In the genomic region with DNA sequence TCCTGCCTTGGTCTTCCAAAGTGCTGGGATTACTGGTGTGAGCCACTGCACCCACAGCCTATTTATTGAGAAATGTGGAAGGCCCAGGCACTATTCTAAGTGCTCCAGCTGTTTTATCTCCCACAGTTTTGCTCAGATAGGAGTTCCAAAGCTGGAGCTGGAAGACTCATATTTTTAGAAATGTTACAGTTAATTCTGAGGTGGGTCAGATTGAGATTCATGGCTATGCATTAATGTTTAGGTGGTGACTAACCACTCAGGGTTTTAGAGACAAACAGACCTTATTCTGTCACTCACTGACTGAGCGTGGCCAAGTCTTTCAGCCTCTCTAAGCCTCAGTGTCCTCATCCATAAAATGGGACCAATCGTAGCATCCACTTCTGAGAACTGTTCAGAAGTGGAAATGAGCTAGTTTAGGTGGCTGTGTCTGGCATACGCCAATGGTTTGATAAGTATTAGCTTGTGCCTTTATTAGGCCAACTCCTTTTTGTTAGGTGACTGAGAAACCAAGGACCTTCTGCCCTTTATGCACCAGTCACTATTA, we compare ENCODE assay signal across 16 cellular contexts. TPM values are rescaled to one million over a fixed set of nuclear protein-coding genes. Genes with fewer than 3 reads are reported as not detected.
DNase-seq lines count a peak whose midpoint lies in the region; ATAC-seq, FAIRE-seq and TF ChIP-seq lines count a peak whose summit lies in the region.
"Had no signal": no experiment of that assay in that cellular context is flagged by ENCODE, and none has a peak within 500 bp of the region (broad histone marks: within the 10 kb centered on the region; RNA-seq: fewer than 3 reads in every experiment).

No MANE protein-coding gene starts in this region.

- no peak overlapping the region for H2AFZ ChIP-seq in HepG2 (ENCODE audit: low read length)

- POLR2A ChIA-PET in HepG2 (lab: Yijun Ruan, JAX) = interaction anchor here (3.2 kb wide), 1 partner anchor 23 kb away, joined by 19 read pairs; no protein-coding TSS in a partner anchor

- no peak for TF ChIP-seq RAD21 in HepG2 (CRISPR knock-in tag; IDR thresholded peaks at IDR 0.05)

- TF ChIP-seq CTCF in HepG2 (CRISPR knock-in tag; IDR thresholded peaks at IDR 0.05) (no peak), right lobe of liver (IDR thresholded peaks at IDR 0.05) (no peak), endodermal cell (conservative IDR thresholded peaks at IDR 0.05) (no peak)

- WGBS in HepG2 (ENCODE audit: low lambda C conversion rate) = 96% methylated on average over 3 of the region's 3 CpGs
- WGBS in right lobe of liver (ENCODE audit: insufficient coverage, low coverage, low lambda C conversion rate, missing lambda C conversion rate) = 100% methylated on average over 3 of the region's 3 CpGs
- whole genome bisulfite sequencing in endodermal cell (ENCODE audit: insufficient coverage in 1 of 2, insufficient read length in 1 of 2), 2 experiments = 84 to 91% methylated on average over 3 of the region's 3 CpGs
- 86 to 97% (median 97%) methylated on average over 3 of the region's 3 CpGs for WGBS in small intestine, 3 donors

- peaks cover 50% of the 10 kb centered on the region for H3K4me1 ChIP-seq in HepG2 (ENCODE audit: insufficient read depth, low read length)
- H3K4me1 ChIP-seq in right lobe of liver = peaks cover 0 to 5% (median 0%) of the 10 kb centered on the region in 4 donors
- no peaks in the 10 kb centered on the region for H3K4me1 ChIP-seq in endodermal cell (ENCODE audit: control insufficient read depth, insufficient read depth, low read length)
- H3K4me1 ChIP-seq in small intestine (ENCODE audit: control insufficient read depth in 2 of 2, insufficient read depth in 1 of 2, low read depth in 1 of 2, low read length in 1 of 2) = peaks cover 6 to 9% of the 10 kb centered on the region in 2 donors

- H3K27me3 ChIP-seq in HepG2 (ENCODE audit: control insufficient read depth in 1 of 2, insufficient read depth in 2 of 2, low read length in 2 of 2) (no peaks in the 10 kb centered on the region), right lobe of liver (no peaks in the 10 kb centered on the region), endodermal cell (ENCODE audit: control insufficient read depth, insufficient read depth, low read length, poor library complexity, severe bottlenecking) (no peaks in the 10 kb centered on the region), small intestine (ENCODE audit: control insufficient read depth in 2 of 2, insufficient read depth in 2 of 2, low read length in 2 of 2) (no peaks in the 10 kb centered on the region)
- H3K27me3 ChIP-seq: ascending aorta, foreskin keratinocyte had no signal

- DNase-seq in HepG2 (ENCODE audit: low spot score) (no peak), right lobe of liver (no peak), SK-N-MC (ENCODE audit: low read depth, low spot score) (no peak), endodermal cell (peak; percentile 13), COLO668 (lab: John Stamatoyannopoulos, UW; ENCODE audit: unreplicated experiment) (no peak), germinal center (ENCODE audit: low spot score) (no peak), small intestine (no peak)
- no peak for DNase-seq in stimulated activated naive B cell treated with anti-CD40 and anti-IgM and Interleukin-4, amounts not matched to agents 10 μg/mL and 1 μg/mL and 100 μg/mL, for 72 hours
- DNase-seq: foreskin keratinocyte; H7; NCI-H2227 treated with DMSO at 0.1 percent for 48 hours; stimulated activated CD4-positive, alpha-beta T cell treated with anti-CD3 and anti-CD28 coated beads, Interleukin-4, amount 100 ng/mL, for 1 hour; stimulated activated naive CD4-positive, alpha-beta T cell; T-helper 9 cell had no signal

- H3K9me3 ChIP-seq in HepG2 (ENCODE audit: low read length) = no peaks in the 10 kb centered on the region
- H3K9me3 ChIP-seq in right lobe of liver = no peaks in the 10 kb centered on the region
- H3K9me3 ChIP-seq in SK-N-MC (ENCODE audit: low read depth, low read length) = no peaks in the 10 kb centered on the region
- H3K9me3 ChIP-seq in endodermal cell (ENCODE audit: control insufficient read depth, low read length) = no peaks in the 10 kb centered on the region
- no peaks in the 10 kb centered on the region for H3K9me3 ChIP-seq in small intestine (ENCODE audit: control insufficient read depth, low read depth)
- H3K9me3 ChIP-seq: ascending aorta had no signal

- no peak overlapping the region for H3K27ac Mint-ChIP-seq in endodermal cell
- peak overlapping the region; percentile 99 for H3K27ac Mint-ChIP-seq in stimulated activated naive B cell treated with anti-CD40 and anti-IgM and Interleukin-4, amounts not matched to agents 10 μg/mL and 1 μg/mL and 100 μg/mL, for 72 hours

- in situ Hi-C loops in HepG2 (cut with HindIII; ENCODE audit: extremely low pct_ligation_motif_present, low pct_unique_long_range_greater_than_20kb) = no loop called here

- no peak overlapping the region for H3K4me2 ChIP-seq in HepG2 (ENCODE audit: low read depth, low read length)

- CTCF ChIA-PET in HepG2 (lab: Yijun Ruan, JAX; ENCODE audit: low intra/inter-chr PET ratio, low total read pairs) = no interaction called here

- no peak for ATAC-seq in HepG2
- ATAC-seq in right lobe of liver = no peak
- no peak for ATAC-seq in stimulated activated naive B cell treated with anti-CD40 and anti-IgM and Interleukin-4, amounts not matched to agents 10 μg/mL and 1 μg/mL and 100 μg/mL, for 72 hours (replicated peaks)
- ATAC-seq: foreskin keratinocyte had no signal

- H3K4me1 Mint-ChIP-seq in endodermal cell = peaks cover 26% of the 10 kb centered on the region
- peaks cover 51 to 73% of the 10 kb centered on the region in 2 donors for H3K4me1 Mint-ChIP-seq in stimulated activated naive B cell treated with anti-CD40 and anti-IgM and Interleukin-4, amounts not matched to agents 10 μg/mL and 1 μg/mL and 100 μg/mL, for 72 hours

- no peak overlapping the region for H3K4me3 Mint-ChIP-seq in endodermal cell
- H3K4me3 Mint-ChIP-seq in stimulated activated naive B cell treated with anti-CD40 and anti-IgM and Interleukin-4, amounts not matched to agents 10 μg/mL and 1 μg/mL and 100 μg/mL, for 72 hours = no peak overlapping the region

- H3K27ac ChIP-seq in HepG2 (ENCODE audit: extremely low read length, insufficient read depth, low read length) = no peak overlapping the region
- no peak overlapping the region for H3K27ac ChIP-seq in right lobe of liver
- peak overlapping the region; percentile 37; the same call in 1 of the 2 replicates for H3K27ac ChIP-seq in SK-N-MC
- no peak overlapping the region for H3K27ac ChIP-seq in endodermal cell (ENCODE audit: low read depth, low read length)
- H3K27ac ChIP-seq in small intestine (ENCODE audit: low read depth in 1 of 2, low read length in 1 of 2) = peak overlapping the region in 1 of 2 donors; percentile 42
- H3K27ac ChIP-seq: ascending aorta, foreskin keratinocyte had no signal

- H3K4me3 ChIP-seq in HepG2 (replicated peaks in 1 of 3; ENCODE audit: insufficient read depth in 1 of 3, low read depth in 2 of 3, low read length in 3 of 3) (no peak overlapping the region), right lobe of liver (no peak overlapping the region), SK-N-MC (no peak overlapping the region), endodermal cell (ENCODE audit: low read length) (no peak overlapping the region), small intestine (ENCODE audit: low read depth in 1 of 2, low read length in 2 of 2) (no peak overlapping the region)
- H3K4me3 ChIP-seq: ascending aorta had no signal

- H3K79me2 ChIP-seq in HepG2 (ENCODE audit: insufficient read depth, low read length) = peaks cover 24% of the 10 kb centered on the region

- no peak overlapping the region for H3K9ac ChIP-seq in HepG2 (ENCODE audit: insufficient read depth, low read depth, low read length)
- H3K9ac ChIP-seq in SK-N-MC (ENCODE audit: insufficient read length) = no peak overlapping the region
- no peak overlapping the region for H3K9ac ChIP-seq in endodermal cell (ENCODE audit: extremely low read depth, low read length, poor library complexity, severe bottlenecking)

- H4K20me1 ChIP-seq in HepG2 (ENCODE audit: insufficient read depth, low read length) = no peaks in the 10 kb centered on the region

- no peaks in the 10 kb centered on the region for H3K36me3 ChIP-seq in HepG2 (replicated peaks in 1 of 2; ENCODE audit: control insufficient read depth in 1 of 2, insufficient read depth in 2 of 2, low read length in 2 of 2)
- H3K36me3 ChIP-seq in right lobe of liver = no peaks in the 10 kb centered on the region
- no peaks in the 10 kb centered on the region for H3K36me3 ChIP-seq in SK-N-MC (ENCODE audit: insufficient read depth, low read length)
- no peaks in the 10 kb centered on the region for H3K36me3 ChIP-seq in endodermal cell (ENCODE audit: control insufficient read depth, insufficient read depth, low read length)
- H3K36me3 ChIP-seq in small intestine (ENCODE audit: control insufficient read depth in 2 of 2, insufficient read depth in 2 of 2, low read length in 2 of 2) = no peaks in the 10 kb centered on the region
- H3K36me3 ChIP-seq: ascending aorta had no signal

- TF ChIP-seq EP300 in HepG2 (IDR thresholded peaks at IDR 0.05; ENCODE audit: low read depth in 2 of 2, low read length in 2 of 2) = no peak
- TF ChIP-seq EP300 in HepG2 (CRISPR knock-in tag; IDR thresholded peaks at IDR 0.05; ENCODE audit: borderline replicate concordance) = no peak

- BruUV-seq in HepG2 (replicated peaks; lab: Mats Ljungman, UMichigan) = no TSS peak

- H3K36me3 Mint-ChIP-seq in endodermal cell (ENCODE audit: low read depth) = no peaks in the 10 kb centered on the region
- H3K36me3 Mint-ChIP-seq in stimulated activated naive B cell treated with anti-CD40 and anti-IgM and Interleukin-4, amounts not matched to agents 10 μg/mL and 1 μg/mL and 100 μg/mL, for 72 hours = peaks cover 8 to 28% of the 10 kb centered on the region in 2 donors

- H3K9me3 Mint-ChIP-seq in endodermal cell = no peaks in the 10 kb centered on the region
- no peaks in the 10 kb centered on the region for H3K9me3 Mint-ChIP-seq in stimulated activated naive B cell treated with anti-CD40 and anti-IgM and Interleukin-4, amounts not matched to agents 10 μg/mL and 1 μg/mL and 100 μg/mL, for 72 hours

- H3K27me3 Mint-ChIP-seq in endodermal cell (ENCODE audit: insufficient read depth) = no peaks in the 10 kb centered on the region
- no peaks in the 10 kb centered on the region for H3K27me3 Mint-ChIP-seq in stimulated activated naive B cell treated with anti-CD40 and anti-IgM and Interleukin-4, amounts not matched to agents 10 μg/mL and 1 μg/mL and 100 μg/mL, for 72 hours

- intact Hi-C loops in HepG2 (cut with micrococcal nuclease; ENCODE audit: unreplicated experiment) = no loop called here
- intact Hi-C loops in right lobe of liver (cut with DNase I) = loop anchor here in 1 of 2 donors (10.0 kb wide), 1 partner anchor 109 kb away; no protein-coding TSS in a partner anchor

- FAIRE-seq in HepG2 (lab: Jason Lieb, UNC) (no peak), small intestine (lab: Jason Lieb, UNC) (no peak)
- FAIRE-seq: GM18507 had no signal

- no peak for TF ChIP-seq POLR2A in HepG2 (IDR thresholded peaks at IDR 0.05; ENCODE audit: insufficient read depth in 1 of 2, low read depth in 2 of 2, low read length in 2 of 2)
- TF ChIP-seq POLR2A in right lobe of liver (IDR thresholded peaks at IDR 0.05) = no peak

RNA-seq across cellular contexts. Expression of gene CASP8, which starts 4.3 kb away (rescaled TPM):
- total RNA-seq in HepG2 (2016; rRNA removed; fragmentation: Illumina TruSeq; extraction: Trizol) (52.8 and 60.9 TPM in 2 replicates), right lobe of liver (10 to 100 TPM in 5 of 6 experiments, 1 to 10 TPM in 1; 8.8 to 14.8 (median 11.5) TPM), endodermal cell (1 to 10 TPM; 5.4 to 9.0 TPM)
- 4.5 and 4.7 TPM in 2 replicates for total RNA-seq in HepG2 (2016; cell fraction: cytosol; rRNA removed; fragmentation: Illumina TruSeq; extraction: Trizol; ENCODE audit: low read depth)
- 53.5 and 59.7 TPM in 2 replicates for total RNA-seq in HepG2 (2016; cell fraction: insoluble cytoplasmic fraction; rRNA removed; fragmentation: Illumina TruSeq; extraction: Trizol)
- 8.5 and 10.6 TPM in 2 replicates for total RNA-seq in HepG2 (2016; cell fraction: membrane; rRNA removed; fragmentation: Illumina TruSeq; extraction: Trizol)
- total RNA-seq in HepG2 (2016; cell fraction: nucleus; rRNA removed; fragmentation: Illumina TruSeq; extraction: Trizol) = 51.8 and 63.9 TPM in 2 replicates
- polyA plus RNA-seq in HepG2 (2011; rRNA removed) (25.0 and 28.0 TPM in 2 replicates), small intestine (10 to 100 TPM; 14.1 to 24.4 (median 16.2) TPM)
- polyA plus RNA-seq in HepG2 (2011; cell fraction: cytosol; rRNA removed) = 10.5 and 15.9 TPM in 2 replicates
- polyA plus RNA-seq in HepG2 (2011; cell fraction: nucleus; rRNA removed) = 57.5 and 66.0 TPM in 2 replicates
- polyA plus RNA-seq in HepG2 (2012) = 20.2 and 27.3 TPM in 2 replicates
- polyA plus RNA-seq in HepG2 (2016; cell fraction: cytosol; fragmentation: Illumina TruSeq; extraction: Trizol; ENCODE audit: low read depth) = 1.3 and 1.7 TPM in 2 replicates
- polyA plus RNA-seq in HepG2 (2016; cell fraction: insoluble cytoplasmic fraction; fragmentation: Illumina TruSeq; extraction: Trizol; ENCODE audit: low read depth) = 45.6 and 48.1 TPM in 2 replicates
- polyA plus RNA-seq in HepG2 (2016; cell fraction: membrane; fragmentation: Illumina TruSeq; extraction: Trizol; ENCODE audit: low read depth) = 4.1 and 5.4 TPM in 2 replicates
- 61.4 and 62.4 TPM in 2 replicates for polyA plus RNA-seq in HepG2 (2016; cell fraction: nucleus; fragmentation: Illumina TruSeq; extraction: Trizol; ENCODE audit: insufficient read depth, low read depth)
- 16.2 and 17.9 TPM in 2 replicates for polyA minus RNA-seq in HepG2 (2011; rRNA and poly(A)+ RNA removed; ENCODE audit: low replicate concordance)
- 16.5 and 18.2 TPM in 2 replicates for polyA minus RNA-seq in HepG2 (2011; cell fraction: cytosol; rRNA and poly(A)+ RNA removed)
- polyA minus RNA-seq in HepG2 (2011; cell fraction: nucleus; rRNA and poly(A)+ RNA removed) = 43.9 and 54.2 TPM in 2 replicates
- polyA plus RNA-seq in endodermal cell (2013, experiment 1 of 2) = 1.4 TPM
- 0.75 TPM for polyA plus RNA-seq in endodermal cell (2013, experiment 2 of 2)
